ENCODE assay signal across 8 cellular contexts in genomic region chr21:29297483-29298347, GRCh38. TPM values are rescaled to one million over a fixed set of nuclear protein-coding genes. Genes with fewer than 3 reads are reported as not detected.
DNase-seq lines count a peak whose midpoint lies in the region; ATAC-seq, FAIRE-seq and TF ChIP-seq lines count a peak whose summit lies in the region.

No MANE protein-coding gene starts in this region.

- TF ChIP-seq RAD21 in A549 (conservative IDR thresholded peaks at IDR 0.05 in 1 of 2, IDR thresholded peaks at IDR 0.05 in 1 of 2), result no peak

- BruUV-seq in mammary epithelial cell (replicated peaks; lab: Mats Ljungman, UMichigan), result no TSS peak

- no peak for FAIRE-seq in A549 (lab: Jason Lieb, UNC)

- 86% methylated on average over 27 of the region's 27 CpGs for WGBS in A549 (ENCODE audit: missing lambda C conversion rate)
- 81% methylated on average over 21 of the region's 27 CpGs for WGBS in mammary epithelial cell (ENCODE audit: low coverage, missing lambda C conversion rate)

- no peak for TF ChIP-seq POLR2A in A549 (IDR thresholded peaks at IDR 0.05; ENCODE audit: low read length)

- intact Hi-C loops in mammary epithelial cell (cut with micrococcal nuclease), result loop anchor here (1.0 to 5.0 kb wide), 4 partner anchors 37 to 133 kb away; no protein-coding TSS in a partner anchor

- TF ChIP-seq CTCF in A549 (IDR thresholded peaks at IDR 0.05) (no peak), mammary epithelial cell (conservative IDR thresholded peaks at IDR 0.05 in 1 of 2, IDR thresholded peaks at IDR 0.05 in 1 of 2; ENCODE audit: extremely low read depth in 1 of 2, insufficient read depth in 1 of 2, low read depth in 1 of 2, low read length in 2 of 2) (no peak), omental fat pad (IDR thresholded peaks at IDR 0.05) (no peak)

- H3K9ac ChIP-seq in HUES48 (ENCODE audit: low read depth, low read length) (no peak overlapping the region), mammary epithelial cell (ENCODE audit: insufficient read depth, low read length) (no peak overlapping the region), mucosa of stomach (ENCODE audit: low read length) (peak overlapping the region; percentile 63)

- H3K36me3 ChIP-seq in HUES48 (ENCODE audit: control insufficient read depth, insufficient read depth, low read length) (no peaks in the 10 kb centered on the region), mammary epithelial cell (ENCODE audit: insufficient read depth, low read length) (peaks cover 2% of the 10 kb centered on the region), mucosa of stomach (ENCODE audit: control insufficient read depth, insufficient read depth, low read length) (no peaks in the 10 kb centered on the region)

- H3K79me2 ChIP-seq in mammary epithelial cell (ENCODE audit: insufficient read depth, low read length), result peaks cover 39% of the 10 kb centered on the region

- H3K27me3 ChIP-seq in HUES48 (ENCODE audit: control insufficient read depth, insufficient read depth, low read length) (peaks cover 11% of the 10 kb centered on the region), mammary epithelial cell (ENCODE audit: insufficient read depth, low read length) (no peaks in the 10 kb centered on the region), mucosa of stomach (ENCODE audit: control insufficient read depth, insufficient read depth, low read length) (no peaks in the 10 kb centered on the region)

- H2AFZ ChIP-seq in mammary epithelial cell (ENCODE audit: low read depth, low read length), result peak overlapping the region; percentile 87

- H3K4me1 ChIP-seq in A549 (peaks cover 31% of the 10 kb centered on the region), HUES48 (ENCODE audit: control insufficient read depth, insufficient read depth, low read length) (peaks cover 25% of the 10 kb centered on the region), mammary epithelial cell (ENCODE audit: insufficient read depth, low read length) (peaks cover 30% of the 10 kb centered on the region), mucosa of stomach (ENCODE audit: control insufficient read depth, insufficient read depth, low read length) (peaks cover 16% of the 10 kb centered on the region)

- dilution Hi-C loops in mammary epithelial cell (cut with HindIII; ENCODE audit: low sequenced_read_pairs), result loop anchor here (5.0 kb wide), 1 partner anchor 110 kb away; no protein-coding TSS in a partner anchor

- in situ Hi-C loops in mammary epithelial cell (cut with MboI; ENCODE audit: low sequenced_read_pairs in 2 of 2), result loop anchor here in 1 of 2 donors (10.0 kb wide), 1 partner anchor 133 kb away; no protein-coding TSS in a partner anchor

- TF ChIP-seq EP300 in A549 (IDR thresholded peaks at IDR 0.05), result no peak

- H3K4me2 ChIP-seq in A549, result peak overlapping the region; percentile 85
- H3K4me2 ChIP-seq in mammary epithelial cell (ENCODE audit: insufficient read depth, low read depth, low read length), result peak overlapping the region; percentile 85

- POLR2A ChIA-PET in A549 (lab: Yijun Ruan, JAX), result no interaction called here

- DNase-seq in A549 (ENCODE audit: low read depth in 1 of 2, low spot score in 1 of 2) (no peak), mammary epithelial cell (no peak), GM19240 (ENCODE audit: insufficient read length, low spot score) (no peak), HK-2 (ENCODE audit: unreplicated experiment) (no peak), omental fat pad (ENCODE audit: low spot score) (no peak)

- peak overlapping the region; percentile 88 to 98; a peak in 5 of 6 replicates for H3K27ac ChIP-seq in A549
- no peak overlapping the region for H3K27ac ChIP-seq in HUES48 (ENCODE audit: low read depth, low read length)
- no peak overlapping the region for H3K27ac ChIP-seq in mammary epithelial cell (ENCODE audit: insufficient read depth, low read depth, low read length)

- CTCF ChIA-PET in A549 (lab: Yijun Ruan, JAX), result interaction anchor here (0.7 to 5.8 kb wide), 9 partner anchors 20 to 159 kb away, joined by 3 to 35 read pairs (median 3); no protein-coding TSS in a partner anchor
- CTCF ChIA-PET in mammary epithelial cell (lab: Charles Lee; ENCODE audit: low non-redundant PET), result interaction anchor here (0.6 to 1.1 kb wide), 2 partner anchors 116 to 224 kb away, joined by 3 read pairs; partner anchors contain the start of gene CCT8

- H3K4me3 ChIP-seq in A549, result peak overlapping the region; percentile 94; the same call in 2 of the 3 replicates
- H3K4me3 ChIP-seq in HUES48 (ENCODE audit: low read depth, low read length), result peak overlapping the region; percentile 61
- H3K4me3 ChIP-seq in mammary epithelial cell (replicated peaks in 1 of 3; ENCODE audit: insufficient read depth in 1 of 3, low read depth in 2 of 3, low read length in 3 of 3), result peak overlapping the region; percentile 11 to 51 (median 44)
- no peak overlapping the region for H3K4me3 ChIP-seq in mucosa of stomach (ENCODE audit: low read length)

- no peak for ATAC-seq in A549
- ATAC-seq in HG03196 (IDR thresholded peaks at IDR 0.05; ENCODE audit: unreplicated experiment), result no peak
- ATAC-seq in omental fat pad (ENCODE audit: low FRiP score), result no peak

- H4K20me1 ChIP-seq in mammary epithelial cell (ENCODE audit: insufficient read depth, low read length), result no peaks in the 10 kb centered on the region

- H3K9me3 ChIP-seq in A549, result no peaks in the 10 kb centered on the region
- H3K9me3 ChIP-seq in HUES48 (ENCODE audit: control insufficient read depth, insufficient read depth, low read length), result no peaks in the 10 kb centered on the region
- H3K9me3 ChIP-seq in mammary epithelial cell (replicated peaks; ENCODE audit: insufficient read depth, low read length), result no peaks in the 10 kb centered on the region
- H3K9me3 ChIP-seq in mucosa of stomach (ENCODE audit: control insufficient read depth, low read length), result no peaks in the 10 kb centered on the region

TF ChIP-seq in A549, 52 proteins besides CTCF, POLR2A, EP300 and RAD21:
- TF ChIP-seq SREBF2 (IDR thresholded peaks at IDR 0.05) (no peak), FOSL2 (IDR thresholded peaks at IDR 0.05) (no peak), FOSL2 (CRISPR knock-in tag; IDR thresholded peaks at IDR 0.05) (no peak), ZSCAN20 (CRISPR knock-in tag; IDR thresholded peaks at IDR 0.05) (no peak), SMC3 (IDR thresholded peaks at IDR 0.05) (no peak), E2F6 (IDR thresholded peaks at IDR 0.05; ENCODE audit: borderline replicate concordance, low read depth) (no peak), ESRRA (IDR thresholded peaks at IDR 0.05; ENCODE audit: borderline replicate concordance, low read length) (no peak), RNF2 (IDR thresholded peaks at IDR 0.05; ENCODE audit: borderline replicate concordance, low read depth) (no peak), MAZ (IDR thresholded peaks at IDR 0.05; ENCODE audit: borderline replicate concordance, low read depth, low read length) (no peak), HES2 (IDR thresholded peaks at IDR 0.05) (no peak), CHD2 (IDR thresholded peaks at IDR 0.05; ENCODE audit: low read length, partially characterized antibody) (no peak), GATA3 (IDR thresholded peaks at IDR 0.05; ENCODE audit: borderline replicate concordance) (no peak)
- TF ChIP-seq, protein P1, sequence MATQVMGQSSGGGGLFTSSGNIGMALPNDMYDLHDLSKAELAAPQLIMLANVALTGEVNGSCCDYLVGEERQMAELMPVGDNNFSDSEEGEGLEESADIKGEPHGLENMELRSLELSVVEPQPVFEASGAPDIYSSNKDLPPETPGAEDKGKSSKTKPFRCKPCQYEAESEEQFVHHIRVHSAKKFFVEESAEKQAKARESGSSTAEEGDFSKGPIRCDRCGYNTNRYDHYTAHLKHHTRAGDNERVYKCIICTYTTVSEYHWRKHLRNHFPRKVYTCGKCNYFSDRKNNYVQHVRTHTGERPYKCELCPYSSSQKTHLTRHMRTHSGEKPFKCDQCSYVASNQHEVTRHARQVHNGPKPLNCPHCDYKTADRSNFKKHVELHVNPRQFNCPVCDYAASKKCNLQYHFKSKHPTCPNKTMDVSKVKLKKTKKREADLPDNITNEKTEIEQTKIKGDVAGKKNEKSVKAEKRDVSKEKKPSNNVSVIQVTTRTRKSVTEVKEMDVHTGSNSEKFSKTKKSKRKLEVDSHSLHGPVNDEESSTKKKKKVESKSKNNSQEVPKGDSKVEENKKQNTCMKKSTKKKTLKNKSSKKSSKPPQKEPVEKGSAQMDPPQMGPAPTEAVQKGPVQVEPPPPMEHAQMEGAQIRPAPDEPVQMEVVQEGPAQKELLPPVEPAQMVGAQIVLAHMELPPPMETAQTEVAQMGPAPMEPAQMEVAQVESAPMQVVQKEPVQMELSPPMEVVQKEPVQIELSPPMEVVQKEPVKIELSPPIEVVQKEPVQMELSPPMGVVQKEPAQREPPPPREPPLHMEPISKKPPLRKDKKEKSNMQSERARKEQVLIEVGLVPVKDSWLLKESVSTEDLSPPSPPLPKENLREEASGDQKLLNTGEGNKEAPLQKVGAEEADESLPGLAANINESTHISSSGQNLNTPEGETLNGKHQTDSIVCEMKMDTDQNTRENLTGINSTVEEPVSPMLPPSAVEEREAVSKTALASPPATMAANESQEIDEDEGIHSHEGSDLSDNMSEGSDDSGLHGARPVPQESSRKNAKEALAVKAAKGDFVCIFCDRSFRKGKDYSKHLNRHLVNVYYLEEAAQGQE (IDR thresholded peaks at IDR 0.05), result no peak

RNA-seq across cellular contexts. Expression of gene BACH1, which starts 1.0 kb away (rescaled TPM):
- 18.7 and 21.4 TPM in 2 replicates for polyA plus RNA-seq in A549 (2011; rRNA removed)
- 3.5 and 3.8 TPM in 2 replicates for polyA plus RNA-seq in A549 (2012; cell fraction: cytosol; rRNA removed)
- polyA plus RNA-seq in A549 (2012; cell fraction: nucleus; rRNA removed), result 2.2 and 2.3 TPM in 2 replicates
- polyA plus RNA-seq in A549 (2017; fragmentation: RNase III; extraction: RNeasy Plus Mini Kit Qiagen cat#74134 plus additional on column Dnase treatment), result 4.8 to 5.2 TPM (median 5.0 TPM) in 3 replicates
- 33.1 and 68.0 TPM in 2 replicates for polyA minus RNA-seq in A549 (2011; rRNA and poly(A)+ RNA removed)
- total RNA-seq in mammary epithelial cell, result 10 to 100 TPM; 38.8 to 45.7 TPM
- polyA plus RNA-seq in mammary epithelial cell, result 13.7 TPM
- 98.6 TPM for polyA minus RNA-seq in mammary epithelial cell
- 100 to 1,000 TPM in 1 of 4 donors, 10 to 100 TPM in 3; 35.0 to 101 (median 49.8) TPM for total RNA-seq in omental fat pad

Comparison
In these comparisons a context has a peak if more than half of its experiments do, and no peak if none do; other contexts are left out.
1. H3K27ac ChIP-seq: peak in A549 (2 of 2); none in HUES48 (single experiment) and mammary epithelial cell (single experiment).